In genomic region chr19:7272856-7273578, GRCh38 we compare ENCODE assay signal across 14 cellular contexts. TPM values are rescaled to one million over a fixed set of nuclear protein-coding genes. Genes with fewer than 3 reads are reported as not detected.
A peak's percentile ranks its signal among the peaks of the same experiment; 100 is the strongest.
DNase-seq lines count a peak whose midpoint lies in the region; ATAC-seq and TF ChIP-seq lines count a peak whose summit lies in the region.
"Had no signal": no experiment of that assay in that cellular context is flagged by ENCODE, and none has a peak within 500 bp of the region (broad histone marks: within the 10 kb centered on the region; RNA-seq: fewer than 3 reads in every experiment).

No MANE protein-coding gene starts in this region.

- DNase-seq in CD1c-positive myeloid dendritic cell (ENCODE audit: extremely low spot score) (peak; percentile 34), GM19240 (ENCODE audit: insufficient read length, low spot score) (peak; percentile 41), KBM-7 (peak; percentile 42), adipocyte (ENCODE audit: low read depth) (peak; percentile 27), 8988T (no peak), Calu3 (no peak)
- DNase-seq in activated CD4-positive, CD25-positive, alpha-beta regulatory T cell treated with anti-CD3 and anti-CD28 coated beads, Interleukin-2, amount 50 U/mL, for 72 hours = no peak
- DNase-seq: activated CD4-positive, CD25-positive, alpha-beta regulatory T cell; BE2C; NCI-H1417; pancreas; stimulated activated CD4-positive, alpha-beta T cell treated with anti-CD3 and anti-CD28 coated beads, Interleukin-4, amount 100 ng/mL, for 4 hours had no signal

- no peaks in the 10 kb centered on the region for H3K27me3 ChIP-seq in adipocyte (replicated peaks; ENCODE audit: control insufficient read depth, insufficient read depth, low read length)
- H3K27me3 ChIP-seq: BE2C, pancreas had no signal

- no peaks in the 10 kb centered on the region for H3K27me3 Mint-ChIP-seq in Calu3 (ENCODE audit: unreplicated experiment)

- no peaks in the 10 kb centered on the region for H3K36me3 Mint-ChIP-seq in Calu3 (ENCODE audit: insufficient read depth, unreplicated experiment)

- intact Hi-C loops in Calu3 (cut with micrococcal nuclease; ENCODE audit: unreplicated experiment) = no loop called here

- H3K9ac ChIP-seq in adipocyte (ENCODE audit: low read length) = peak overlapping the region; percentile 44

- BruUV-seq in Calu3 (replicated peaks; lab: Mats Ljungman, UMichigan) = no TSS peak

- no peak overlapping the region for H3K4me3 Mint-ChIP-seq in Calu3 (ENCODE audit: low read depth, unreplicated experiment)

- H3K4me3 ChIP-seq in adipocyte (ENCODE audit: low read length) = no peak overlapping the region
- H3K4me3 ChIP-seq: pancreas had no signal

- CTCF ChIA-PET in Calu3 (lab: Charles Lee) = no interaction called here

- H3K36me3 ChIP-seq in adipocyte (ENCODE audit: control insufficient read depth, insufficient read depth, low read length, severe bottlenecking) = no peaks in the 10 kb centered on the region
- H3K36me3 ChIP-seq: BE2C, pancreas had no signal

- H3K9me3 ChIP-seq in adipocyte (ENCODE audit: control insufficient read depth, low read length) = no peaks in the 10 kb centered on the region
- H3K9me3 ChIP-seq: BE2C, pancreas had no signal

- ATAC-seq in esophagus mucosa = no peak

- H3K4me1 ChIP-seq in adipocyte (ENCODE audit: control insufficient read depth, insufficient read depth, low read length) = peaks cover 18% of the 10 kb centered on the region
- H3K4me1 ChIP-seq: BE2C had no signal

- no peak for TF ChIP-seq CTCF in Calu3 (IDR thresholded peaks at IDR 0.05; ENCODE audit: unreplicated experiment)

- no peaks in the 10 kb centered on the region for H3K9me3 Mint-ChIP-seq in Calu3 (ENCODE audit: low read depth, unreplicated experiment)
- H3K9me3 Mint-ChIP-seq: activated T-helper 2 cell treated with anti-CD3 and anti-CD28 coated beads, Interferon-gamma antibody, Interleukin-2, Interleukin-4, amounts not matched to agents 10 μg/mL and 5 μg/mL and 100 μg/mL, durations not matched to agents 14 hours and 24 hours and 36 hours had no signal

- H3K27ac Mint-ChIP-seq in Calu3 (ENCODE audit: unreplicated experiment) = no peak overlapping the region
- H3K27ac Mint-ChIP-seq: activated T-helper 2 cell treated with anti-CD3 and anti-CD28 coated beads, Interferon-gamma antibody, Interleukin-2, Interleukin-4, amounts not matched to agents 10 μg/mL and 5 μg/mL and 100 μg/mL, durations not matched to agents 14 hours and 24 hours and 36 hours had no signal

- in situ Hi-C loops in KBM-7 (cut with MboI; ENCODE audit: low pct_unique_long_range_greater_than_20kb, low sequenced_read_pairs) = no loop called here

- H3K4me1 Mint-ChIP-seq in Calu3 (ENCODE audit: low read depth, unreplicated experiment) = no peaks in the 10 kb centered on the region

RNA-seq across cellular contexts. Expression of gene INSR, which starts 21.2 kb away (rescaled TPM):
- total RNA-seq in Calu3 (2022) = 7.4 and 8.4 TPM in 2 replicates
- 6.9 TPM for total RNA-seq in esophagus mucosa

Comparison
In these comparisons a context has a peak if more than half of its experiments do, and no peak if none do; other contexts are left out.
1. DNase-seq: peak in CD1c-positive myeloid dendritic cell (single experiment), GM19240 (single experiment), KBM-7 (single experiment) and adipocyte (single experiment); none in 8988T (single experiment), Calu3 (single experiment) and activated CD4-positive, CD25-positive, alpha-beta regulatory T cell treated with anti-CD3 and anti-CD28 coated beads, Interleukin-2, amount 50 U/mL, for 72 hours (single experiment).